9 cellular contexts compared by ENCODE assay signal in the genomic region with DNA sequence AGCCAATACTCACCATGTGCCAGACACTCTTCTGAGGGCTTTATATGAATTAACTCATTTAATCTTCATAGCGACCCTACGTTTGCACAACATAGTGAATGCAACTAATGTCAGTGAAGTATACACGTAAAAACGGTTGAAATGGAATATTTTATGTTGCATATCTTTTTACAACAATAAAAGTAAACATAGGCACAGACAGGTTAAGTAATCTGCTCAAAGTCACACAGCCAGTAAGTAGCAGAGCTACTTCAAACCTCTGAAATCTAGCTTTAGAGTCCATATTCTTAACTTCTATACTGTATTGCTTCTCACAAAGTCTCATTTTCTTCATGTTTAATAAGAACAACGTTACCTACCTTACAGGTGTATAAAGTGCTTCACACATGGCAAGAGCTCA. TPM values are rescaled to one million over a fixed set of nuclear protein-coding genes. Genes with fewer than 3 reads are reported as not detected.
A peak's percentile ranks its signal among the peaks of the same experiment; 100 is the strongest.
DNase-seq lines count a peak whose midpoint lies in the region; ATAC-seq and TF ChIP-seq lines count a peak whose summit lies in the region.
"Had no signal": no experiment of that assay in that cellular context is flagged by ENCODE, and none has a peak within 500 bp of the region (broad histone marks: within the 10 kb centered on the region; RNA-seq: fewer than 3 reads in every experiment).

No MANE protein-coding gene starts in this region.

- H3K9me3 ChIP-seq in Panc1 (ENCODE audit: control insufficient read depth, insufficient read depth, low read depth, low read length) (no peaks in the 10 kb centered on the region), endodermal cell (ENCODE audit: control insufficient read depth, low read length) (no peaks in the 10 kb centered on the region)

- CTCF ChIA-PET in Panc1 (lab: Charles Lee) = no interaction called here

- H3K4me1 ChIP-seq in Panc1 (ENCODE audit: control insufficient read depth, insufficient read depth, low read length) (peaks cover 6% of the 10 kb centered on the region), endodermal cell (ENCODE audit: control insufficient read depth, insufficient read depth, low read length) (no peaks in the 10 kb centered on the region)

- POLR2A ChIA-PET in Panc1 (lab: Charles Lee) = no interaction called here

- H3K9me3 Mint-ChIP-seq in endodermal cell (no peaks in the 10 kb centered on the region), progenitor cell of endocrine pancreas (ENCODE audit: low read depth) (no peaks in the 10 kb centered on the region)

- DNase-seq in GM12865 (ENCODE audit: low read depth) (no peak), Panc1 (ENCODE audit: low read depth, low spot score) (no peak), endodermal cell (no peak), progenitor cell of endocrine pancreas (ENCODE audit: low spot score, unreplicated experiment) (no peak), GF-D8 (lab: John Stamatoyannopoulos, UW) (no peak), DMS53 treated with DMSO at 0.1 percent for 48 hours (lab: John Stamatoyannopoulos, UW; ENCODE audit: unreplicated experiment) (no peak)
- DNase-seq: stimulated activated naive CD4-positive, alpha-beta T cell had no signal

- H3K36me3 Mint-ChIP-seq in endodermal cell (ENCODE audit: low read depth) (peaks cover 20% of the 10 kb centered on the region), progenitor cell of endocrine pancreas (ENCODE audit: insufficient read depth) (peaks cover 3% of the 10 kb centered on the region)

- TF ChIP-seq CTCF in GM12865 (IDR thresholded peaks at IDR 0.05; ENCODE audit: insufficient read depth, low read depth, low read length, missing control alignments) = no peak
- no peak for TF ChIP-seq CTCF in Panc1 (IDR thresholded peaks at IDR 0.05)
- TF ChIP-seq CTCF in endodermal cell (conservative IDR thresholded peaks at IDR 0.05) = no peak
- TF ChIP-seq CTCF in progenitor cell of endocrine pancreas (IDR thresholded peaks at IDR 0.05; ENCODE audit: unreplicated experiment) = no peak

- H3K4me3 ChIP-seq in GM12865 (ENCODE audit: low read depth, low read length) (peak overlapping the region; percentile 91), Panc1 (ENCODE audit: low read depth in 2 of 2, low read length in 2 of 2) (peak overlapping the region; percentile 82 to 92), endodermal cell (ENCODE audit: low read length) (peak overlapping the region; percentile 93)

- 87 to 92% methylated on average over 5 of the region's 5 CpGs for whole genome bisulfite sequencing in endodermal cell (ENCODE audit: insufficient coverage in 1 of 2, insufficient read length in 1 of 2), 2 experiments

- no TSS peak for BruUV-seq in Panc1 (replicated peaks; lab: Mats Ljungman, UMichigan)

- H3K27me3 ChIP-seq in Panc1 (ENCODE audit: control insufficient read depth, insufficient read depth, low read length) (no peaks in the 10 kb centered on the region), endodermal cell (ENCODE audit: control insufficient read depth, insufficient read depth, low read length, poor library complexity, severe bottlenecking) (no peaks in the 10 kb centered on the region)

- H3K27ac Mint-ChIP-seq in endodermal cell (peak overlapping the region; percentile 58), progenitor cell of endocrine pancreas (peak overlapping the region; percentile 98)

- no peaks in the 10 kb centered on the region for H3K27me3 Mint-ChIP-seq in endodermal cell (ENCODE audit: insufficient read depth)
- H3K27me3 Mint-ChIP-seq in progenitor cell of endocrine pancreas = no peaks in the 10 kb centered on the region

- ATAC-seq in Panc1 = no peak
- ATAC-seq in GM18909 (IDR thresholded peaks at IDR 0.05; ENCODE audit: poor library complexity, unreplicated experiment) = no peak
- no peak for ATAC-seq in HG03159 (IDR thresholded peaks at IDR 0.05; ENCODE audit: unreplicated experiment)

- peak overlapping the region; percentile 93 for H3K27ac ChIP-seq in Panc1 (ENCODE audit: low read length)
- H3K27ac ChIP-seq in endodermal cell (ENCODE audit: low read depth, low read length) = no peak overlapping the region

- H3K4me1 Mint-ChIP-seq in endodermal cell (peaks cover 18% of the 10 kb centered on the region), progenitor cell of endocrine pancreas (ENCODE audit: low read depth) (peaks cover 21% of the 10 kb centered on the region)

- peak overlapping the region; percentile 84 for H3K9ac ChIP-seq in endodermal cell (ENCODE audit: extremely low read depth, low read length, poor library complexity, severe bottlenecking)

- H3K4me3 Mint-ChIP-seq in endodermal cell (peak overlapping the region; percentile 99), progenitor cell of endocrine pancreas (ENCODE audit: low read depth) (peak overlapping the region; percentile 91)

- in situ Hi-C loops in Panc1 (cut with HindIII; ENCODE audit: low pct_unique_long_range_greater_than_20kb, low sequenced_read_pairs) = no loop called here

- intact Hi-C loops in Panc1 (cut with micrococcal nuclease; ENCODE audit: unreplicated experiment) = no loop called here

- H3K36me3 ChIP-seq in Panc1 (ENCODE audit: control insufficient read depth, insufficient read depth, low read length) = peaks cover 4% of the 10 kb centered on the region
- peaks cover 41% of the 10 kb centered on the region for H3K36me3 ChIP-seq in endodermal cell (ENCODE audit: control insufficient read depth, insufficient read depth, low read length)

RNA-seq across cellular contexts. Expression of a gene that starts 1.6 kb away (rescaled TPM):
- total RNA-seq in Panc1 (2021; ENCODE audit: unreplicated experiment) (164 TPM), endodermal cell (100 to 1,000 TPM; 192 to 197 TPM), progenitor cell of endocrine pancreas (189 and 200 TPM in 2 replicates)
- polyA plus RNA-seq in Panc1 (2012; ENCODE audit: insufficient read length) = 132 TPM
- polyA plus RNA-seq in endodermal cell (2013, experiment 1 of 2) = 227 TPM
- polyA plus RNA-seq in endodermal cell (2013, experiment 2 of 2) = 194 TPM

RNA-seq across cellular contexts. Expression of a gene that starts 34.0 kb away (rescaled TPM):
- total RNA-seq in Panc1 (2021; ENCODE audit: unreplicated experiment) (34.2 TPM), endodermal cell (10 to 100 TPM; 33.3 to 35.2 TPM), progenitor cell of endocrine pancreas (40.0 and 40.5 TPM in 2 replicates)
- 25.7 TPM for polyA plus RNA-seq in Panc1 (2012; ENCODE audit: insufficient read length)
- polyA plus RNA-seq in endodermal cell (2013, experiment 1 of 2) = 25.4 TPM
- polyA plus RNA-seq in endodermal cell (2013, experiment 2 of 2) = 23.1 TPM

RNA-seq across cellular contexts. Expression of a gene that starts 56.4 kb away (rescaled TPM):
- total RNA-seq in Panc1 (2021; ENCODE audit: unreplicated experiment) (9.5 TPM), endodermal cell (1 to 10 TPM; 5.3 to 7.3 TPM), progenitor cell of endocrine pancreas (4.9 and 6.1 TPM in 2 replicates)
- 11.8 TPM for polyA plus RNA-seq in Panc1 (2012; ENCODE audit: insufficient read length)
- polyA plus RNA-seq in endodermal cell (2013, experiment 1 of 2) = 11.8 TPM
- polyA plus RNA-seq in endodermal cell (2013, experiment 2 of 2) = 10.0 TPM
